Comparison of ENCODE assay signal across 8 cellular contexts in the genomic region with DNA sequence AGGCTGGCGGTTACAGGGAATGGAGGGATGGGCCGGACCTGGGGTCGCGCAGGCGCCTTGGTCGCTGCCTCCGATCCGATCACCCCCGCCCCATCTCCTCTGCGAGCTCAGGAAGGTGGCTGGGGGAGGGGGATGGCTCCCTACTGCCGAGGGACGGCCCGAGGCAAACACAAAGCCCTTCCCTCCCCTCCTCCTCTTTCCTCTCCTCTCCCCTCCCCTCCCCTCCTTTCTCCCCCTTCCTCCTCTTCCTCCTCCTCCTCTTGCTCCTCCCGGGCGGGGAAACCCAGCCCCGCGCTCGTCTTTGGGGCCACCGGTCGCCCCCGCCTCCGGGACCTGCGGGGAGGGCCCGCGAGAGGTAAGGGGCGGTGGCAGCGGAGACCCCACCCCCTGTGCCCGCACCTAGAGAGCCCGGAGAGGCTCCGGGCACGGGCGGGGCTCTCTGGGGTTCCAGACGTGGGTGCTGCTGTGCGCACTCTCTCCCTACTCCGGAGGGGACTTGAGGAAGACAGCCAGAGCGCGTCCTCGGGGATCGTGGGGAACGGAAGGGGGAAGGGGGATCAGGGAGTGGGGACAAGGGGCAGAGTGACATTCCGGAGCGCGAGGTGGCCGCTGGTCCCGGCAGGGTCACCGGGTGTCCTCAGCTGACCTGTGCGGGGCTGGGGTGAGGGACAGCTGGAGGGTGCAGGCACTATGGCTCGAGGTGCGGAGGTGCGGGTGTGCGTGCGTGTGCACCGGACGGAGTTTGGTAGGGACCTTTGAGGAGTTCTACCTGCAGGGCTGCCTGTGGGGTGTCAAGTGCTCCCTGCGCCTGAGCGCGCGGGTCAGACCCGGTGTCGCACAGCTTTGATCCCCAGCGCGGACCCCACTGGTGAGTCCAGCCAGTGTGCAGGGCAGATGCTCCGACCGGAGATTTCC. TPM values are rescaled to one million over a fixed set of nuclear protein-coding genes. Genes with fewer than 3 reads are reported as not detected.
DNase-seq lines count a peak whose midpoint lies in the region; ATAC-seq and TF ChIP-seq lines count a peak whose summit lies in the region.

TSS of gene RIN2 (plus strand) at position 286 of the 915 bp plus-strand sequence. CDS start 131,344 bp downstream, outside the sequence.

- no peaks in the 10 kb centered on the region for H3K4me1 Mint-ChIP-seq in activated T-cell treated with anti-CD3 and anti-CD28 coated beads, Interleukin-2, amount 50 U/mL, for 4 hours (ENCODE audit: low read depth)
- peaks cover 52% of the 10 kb centered on the region for H3K4me1 Mint-ChIP-seq in brain

- ATAC-seq in activated T-cell treated with anti-CD3 and anti-CD28 coated beads, Interleukin-2, amount 50 U/mL, for 4 hours, result peak in 1 of 2 donors; percentile 54
- no peak for ATAC-seq in GM21576 (IDR thresholded peaks at IDR 0.05; ENCODE audit: unreplicated experiment)

- no peaks in the 10 kb centered on the region for H3K36me3 Mint-ChIP-seq in activated T-cell treated with anti-CD3 and anti-CD28 coated beads, Interleukin-2, amount 50 U/mL, for 4 hours (ENCODE audit: insufficient read depth)
- H3K36me3 Mint-ChIP-seq in brain, result peaks cover 6% of the 10 kb centered on the region

- H3K4me3 Mint-ChIP-seq in activated T-cell treated with anti-CD3 and anti-CD28 coated beads, Interleukin-2, amount 50 U/mL, for 4 hours, result peak within 1 kb of the TSS; percentile 41
- peak within 1 kb of the TSS; percentile 90 to 94 (median 91) for H3K4me3 Mint-ChIP-seq in brain

- intact Hi-C loops in posterior cingulate gyrus (cut with DNase I), result no loop called here

- no peak for TF ChIP-seq CTCF in brain (conservative IDR thresholded peaks at IDR 0.05)

- H3K27me3 Mint-ChIP-seq in activated T-cell treated with anti-CD3 and anti-CD28 coated beads, Interleukin-2, amount 50 U/mL, for 4 hours (ENCODE audit: low read depth), result peaks cover 35% of the 10 kb centered on the region
- H3K27me3 Mint-ChIP-seq in brain, result no peaks in the 10 kb centered on the region

- H3K9me3 Mint-ChIP-seq in activated T-cell treated with anti-CD3 and anti-CD28 coated beads, Interleukin-2, amount 50 U/mL, for 4 hours, result no peaks in the 10 kb centered on the region
- H3K9me3 Mint-ChIP-seq in brain, result no peaks in the 10 kb centered on the region

- peak within 1 kb of the TSS; percentile 92 to 99 (median 97) for H3K27ac Mint-ChIP-seq in brain

- DNase-seq in activated T-cell treated with anti-CD3 and anti-CD28 coated beads, Interleukin-2, amount 50 U/mL, for 4 hours, result no peak
- no peak for DNase-seq in activated T-cell treated with anti-CD3 and anti-CD28 coated beads, Interleukin-2, amount 50 U/mL, for 1 hour
- DNase-seq in NCI-H446 treated with DMSO at 0.1 percent for 48 hours (lab: John Stamatoyannopoulos, UW), result peak; percentile 53
- peak; percentile 56 to 72 for DNase-seq in hippocampal formation (lab: John Stamatoyannopoulos, UW)
- DNase-seq in posterior cingulate gyrus, result peak; percentile 57 to 95 (median 72)
- DNase-seq in GF-D8 (lab: John Stamatoyannopoulos, UW), result no peak

RNA-seq across cellular contexts. Expression of gene RIN2, which starts in this region (rescaled TPM):
- under 1 TPM in 2 of 3 donors, not detected in 1; 0.08 to 0.24 TPM for total RNA-seq in activated T-cell treated with anti-CD3 and anti-CD28 coated beads, Interleukin-2, amount 50 U/mL, for 4 hours
- 13.4 TPM for polyA plus RNA-seq in brain (ENCODE audit: insufficient read depth, low read depth, low replicate concordance)

Comparison
In these comparisons a context has a peak if more than half of its experiments do, and no peak if none do; other contexts are left out.
1. DNase-seq: peak in NCI-H446 treated with DMSO at 0.1 percent for 48 hours (single experiment), hippocampal formation (2 of 2) and posterior cingulate gyrus (10 of 10); none in activated T-cell treated with anti-CD3 and anti-CD28 coated beads, Interleukin-2, amount 50 U/mL, for 4 hours (single experiment), activated T-cell treated with anti-CD3 and anti-CD28 coated beads, Interleukin-2, amount 50 U/mL, for 1 hour (single experiment) and GF-D8 (single experiment).